In the genomic region with DNA sequence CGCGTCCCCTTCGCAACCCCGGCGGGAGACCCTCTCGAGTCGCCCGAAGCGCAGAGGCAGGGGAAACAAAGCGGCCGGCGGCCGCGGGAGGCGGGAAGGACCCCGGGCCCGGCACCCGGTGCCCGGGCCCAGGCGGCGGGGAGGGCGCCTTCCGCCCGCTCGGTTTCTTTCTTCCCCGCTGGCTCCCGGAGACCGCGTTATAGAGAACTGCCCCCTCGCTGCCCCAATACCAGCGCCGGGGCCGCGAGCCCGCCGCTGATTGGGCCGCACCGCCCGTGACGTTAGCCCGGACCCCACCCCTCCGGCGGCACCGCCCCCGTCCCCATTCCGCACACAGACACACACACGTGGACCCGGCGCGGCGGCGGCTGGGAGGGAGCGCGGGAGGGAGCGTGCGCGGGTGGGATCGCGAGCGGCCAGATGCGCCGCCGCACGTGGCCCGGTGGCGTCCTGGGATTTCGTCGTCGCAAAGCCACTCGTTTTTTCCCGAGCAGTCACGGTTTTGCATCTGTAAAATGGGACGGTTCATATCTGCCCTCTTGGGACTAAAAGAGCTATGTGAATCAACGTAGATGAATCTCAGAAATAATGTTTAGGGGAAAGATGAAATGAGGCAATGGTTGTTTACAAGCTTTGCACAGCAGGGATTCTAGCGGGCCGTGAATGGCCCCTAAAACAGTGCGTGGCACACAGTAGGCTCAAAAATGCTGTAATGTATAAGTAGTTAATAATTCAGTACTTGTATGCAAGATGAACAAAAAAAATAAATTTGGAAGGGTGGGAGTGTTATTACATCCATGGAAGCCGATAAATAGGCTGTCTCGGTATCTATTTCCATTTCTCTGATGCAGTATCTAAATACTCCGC, we compare ENCODE assay signal across 1 cellular context.
TF ChIP-seq lines count a peak whose summit lies in the region.

A gene (minus strand): TSS at position 209 of the 867 bp plus-strand sequence. CDS start 462 bp downstream, outside the sequence.

TF ChIP-seq in H1, 55 proteins besides CTCF, POLR2A, EP300 and RAD21:
- no peak for TF ChIP-seq EZH2 (IDR thresholded peaks at IDR 0.05; ENCODE audit: low read depth, low read length, severe bottlenecking)
- TF ChIP-seq BRCA1 (IDR thresholded peaks at IDR 0.05; ENCODE audit: low read depth, low read length) = no peak
- TF ChIP-seq EGR1 (IDR thresholded peaks at IDR 0.05; ENCODE audit: borderline replicate concordance, low read depth, low read length) = no peak
- TF ChIP-seq POU5F1 (IDR thresholded peaks at IDR 0.05; ENCODE audit: low read depth, low read length) = no peak
- no peak for TF ChIP-seq KDM5A (IDR thresholded peaks at IDR 0.05; ENCODE audit: low read length)
- TF ChIP-seq KDM4A (IDR thresholded peaks at IDR 0.05; ENCODE audit: low read depth, low read length, severe bottlenecking) = no peak
- TF ChIP-seq CBX8 (IDR thresholded peaks at IDR 0.05; ENCODE audit: borderline replicate concordance, low read depth, low read length) = no peak
- no peak for TF ChIP-seq SP1 (IDR thresholded peaks at IDR 0.05; ENCODE audit: low read depth, low read length)
- TF ChIP-seq CHD2 (IDR thresholded peaks at IDR 0.05; ENCODE audit: low read length) = no peak
- TF ChIP-seq SAP30 (IDR thresholded peaks at IDR 0.05; ENCODE audit: insufficient read depth, insufficient replicate concordance, low read length) = no peak
- no peak for TF ChIP-seq RXRA (IDR thresholded peaks at IDR 0.05; ENCODE audit: insufficient read depth, low read depth, low read length)
- no peak for TF ChIP-seq CTBP2 (IDR thresholded peaks at IDR 0.05; ENCODE audit: borderline replicate concordance, insufficient read depth, insufficient read length, low read length)
- TF ChIP-seq TBP (IDR thresholded peaks at IDR 0.05; ENCODE audit: low read depth, low read length) = no peak
- TF ChIP-seq GTF2F1 (IDR thresholded peaks at IDR 0.05; ENCODE audit: borderline replicate concordance, low read depth, low read length) = no peak
- TF ChIP-seq CHD1 (IDR thresholded peaks at IDR 0.05; ENCODE audit: low read depth, low read length) = no peak
- TF ChIP-seq HDAC2 (IDR thresholded peaks at IDR 0.05; ENCODE audit: borderline replicate concordance in 1 of 2, low read depth in 2 of 2, low read length in 2 of 2) = no peak
- TF ChIP-seq PHF8 (conservative IDR thresholded peaks at IDR 0.05; ENCODE audit: low read depth, low read length) = peak; percentile 43; the same call in 1 of the 2 replicates
- no peak for TF ChIP-seq CEBPB (IDR thresholded peaks at IDR 0.05; ENCODE audit: low read depth, low read length)
- no peak for TF ChIP-seq KDM1A (IDR thresholded peaks at IDR 0.05; ENCODE audit: borderline replicate concordance, low read length)
- TF ChIP-seq, protein P1, sequence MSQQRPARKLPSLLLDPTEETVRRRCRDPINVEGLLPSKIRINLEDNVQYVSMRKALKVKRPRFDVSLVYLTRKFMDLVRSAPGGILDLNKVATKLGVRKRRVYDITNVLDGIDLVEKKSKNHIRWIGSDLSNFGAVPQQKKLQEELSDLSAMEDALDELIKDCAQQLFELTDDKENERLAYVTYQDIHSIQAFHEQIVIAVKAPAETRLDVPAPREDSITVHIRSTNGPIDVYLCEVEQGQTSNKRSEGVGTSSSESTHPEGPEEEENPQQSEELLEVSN (IDR thresholded peaks at IDR 0.05) = peak; percentile 81
- no peak for TF ChIP-seq BACH1 (IDR thresholded peaks at IDR 0.05; ENCODE audit: low read length)
- TF ChIP-seq MAFK (IDR thresholded peaks at IDR 0.05; ENCODE audit: low read depth, low read length) = no peak
- TF ChIP-seq SIRT6 (IDR thresholded peaks at IDR 0.05; ENCODE audit: low read length) = no peak
- no peak for TF ChIP-seq SP4 (IDR thresholded peaks at IDR 0.05; ENCODE audit: low read length)
- no peak for TF ChIP-seq FOSL1 (IDR thresholded peaks at IDR 0.05; ENCODE audit: insufficient read depth, low read depth, low read length)
- no peak for TF ChIP-seq NRF1 (IDR thresholded peaks at IDR 0.05; ENCODE audit: low read depth, low read length)
- TF ChIP-seq RNF2 (IDR thresholded peaks at IDR 0.05; ENCODE audit: borderline replicate concordance, low read depth, low read length, missing control alignments, poor library complexity, severe bottlenecking) = no peak
- TF ChIP-seq ASH2L (IDR thresholded peaks at IDR 0.05; ENCODE audit: low read length) = no peak
- TF ChIP-seq SP2 (IDR thresholded peaks at IDR 0.05; ENCODE audit: low read length) = no peak
- no peak for TF ChIP-seq SRF (IDR thresholded peaks at IDR 0.05; ENCODE audit: low read depth, low read length)
- TF ChIP-seq, protein P2, sequence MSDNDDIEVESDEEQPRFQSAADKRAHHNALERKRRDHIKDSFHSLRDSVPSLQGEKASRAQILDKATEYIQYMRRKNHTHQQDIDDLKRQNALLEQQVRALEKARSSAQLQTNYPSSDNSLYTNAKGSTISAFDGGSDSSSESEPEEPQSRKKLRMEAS (IDR thresholded peaks at IDR 0.05) = peak; percentile 93
- TF ChIP-seq CREB1 (IDR thresholded peaks at IDR 0.05) = peak; percentile 77
- TF ChIP-seq TAF7 (optimal IDR thresholded peaks at IDR 0.05; ENCODE audit: borderline replicate concordance, low read depth, low read length) = no peak
- TF ChIP-seq, protein P3, sequence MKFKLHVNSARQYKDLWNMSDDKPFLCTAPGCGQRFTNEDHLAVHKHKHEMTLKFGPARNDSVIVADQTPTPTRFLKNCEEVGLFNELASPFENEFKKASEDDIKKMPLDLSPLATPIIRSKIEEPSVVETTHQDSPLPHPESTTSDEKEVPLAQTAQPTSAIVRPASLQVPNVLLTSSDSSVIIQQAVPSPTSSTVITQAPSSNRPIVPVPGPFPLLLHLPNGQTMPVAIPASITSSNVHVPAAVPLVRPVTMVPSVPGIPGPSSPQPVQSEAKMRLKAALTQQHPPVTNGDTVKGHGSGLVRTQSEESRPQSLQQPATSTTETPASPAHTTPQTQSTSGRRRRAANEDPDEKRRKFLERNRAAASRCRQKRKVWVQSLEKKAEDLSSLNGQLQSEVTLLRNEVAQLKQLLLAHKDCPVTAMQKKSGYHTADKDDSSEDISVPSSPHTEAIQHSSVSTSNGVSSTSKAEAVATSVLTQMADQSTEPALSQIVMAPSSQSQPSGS (IDR thresholded peaks at IDR 0.05; ENCODE audit: low read length) = 0 out of 2 replicates have a peak, but pooled peaks have one; percentile 27
- TF ChIP-seq GABPA (IDR thresholded peaks at IDR 0.05; ENCODE audit: borderline replicate concordance, insufficient read depth, low read length) = no peak
- no peak for TF ChIP-seq YY1 (IDR thresholded peaks at IDR 0.05; ENCODE audit: low read depth, low read length)
- TF ChIP-seq, protein P4, sequence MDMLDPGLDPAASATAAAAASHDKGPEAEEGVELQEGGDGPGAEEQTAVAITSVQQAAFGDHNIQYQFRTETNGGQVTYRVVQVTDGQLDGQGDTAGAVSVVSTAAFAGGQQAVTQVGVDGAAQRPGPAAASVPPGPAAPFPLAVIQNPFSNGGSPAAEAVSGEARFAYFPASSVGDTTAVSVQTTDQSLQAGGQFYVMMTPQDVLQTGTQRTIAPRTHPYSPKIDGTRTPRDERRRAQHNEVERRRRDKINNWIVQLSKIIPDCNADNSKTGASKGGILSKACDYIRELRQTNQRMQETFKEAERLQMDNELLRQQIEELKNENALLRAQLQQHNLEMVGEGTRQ (IDR thresholded peaks at IDR 0.05; ENCODE audit: low read length) = peak; percentile 5; the same call in 1 of the 2 replicates
- TF ChIP-seq SIX5 (IDR thresholded peaks at IDR 0.05; ENCODE audit: low read depth, low read length) = no peak
- TF ChIP-seq NANOG (IDR thresholded peaks at IDR 0.05; ENCODE audit: insufficient read depth, low read depth, low read length, poor library complexity, severe bottlenecking) = no peak
- TF ChIP-seq RFX5 (IDR thresholded peaks at IDR 0.05; ENCODE audit: borderline replicate concordance, low read depth, low read length) = no peak
- TF ChIP-seq TAF1 (IDR thresholded peaks at IDR 0.05; ENCODE audit: low read depth, low read length) = peak; percentile 26; the same call in 1 of the 2 replicates
- TF ChIP-seq CBX5 (IDR thresholded peaks at IDR 0.05; ENCODE audit: low read depth, low read length) = no peak
- no peak for TF ChIP-seq POLR2AphosphoS5 (IDR thresholded peaks at IDR 0.05; ENCODE audit: low read depth, low read length)
- TF ChIP-seq TEAD4 (IDR thresholded peaks at IDR 0.05; ENCODE audit: low read depth, low read length) = no peak
- no peak for TF ChIP-seq SIN3A (conservative IDR thresholded peaks at IDR 0.05 in 1 of 2, IDR thresholded peaks at IDR 0.05 in 1 of 2; ENCODE audit: low read depth in 1 of 2, low read length in 2 of 2)
- no peak for TF ChIP-seq JUN (IDR thresholded peaks at IDR 0.05; ENCODE audit: low read depth, low read length)
- TF ChIP-seq, protein P5, sequence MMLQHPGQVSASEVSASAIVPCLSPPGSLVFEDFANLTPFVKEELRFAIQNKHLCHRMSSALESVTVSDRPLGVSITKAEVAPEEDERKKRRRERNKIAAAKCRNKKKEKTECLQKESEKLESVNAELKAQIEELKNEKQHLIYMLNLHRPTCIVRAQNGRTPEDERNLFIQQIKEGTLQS (IDR thresholded peaks at IDR 0.05; ENCODE audit: insufficient read depth, low read depth, low read length) = no peak
- no peak for TF ChIP-seq ZNF274 (IDR thresholded peaks at IDR 0.05; ENCODE audit: borderline replicate concordance, extremely low read depth, low read length)
- no peak for TF ChIP-seq BCL11A (IDR thresholded peaks at IDR 0.05; ENCODE audit: low read depth in 2 of 2, low read length in 2 of 2)
- TF ChIP-seq, protein P6, sequence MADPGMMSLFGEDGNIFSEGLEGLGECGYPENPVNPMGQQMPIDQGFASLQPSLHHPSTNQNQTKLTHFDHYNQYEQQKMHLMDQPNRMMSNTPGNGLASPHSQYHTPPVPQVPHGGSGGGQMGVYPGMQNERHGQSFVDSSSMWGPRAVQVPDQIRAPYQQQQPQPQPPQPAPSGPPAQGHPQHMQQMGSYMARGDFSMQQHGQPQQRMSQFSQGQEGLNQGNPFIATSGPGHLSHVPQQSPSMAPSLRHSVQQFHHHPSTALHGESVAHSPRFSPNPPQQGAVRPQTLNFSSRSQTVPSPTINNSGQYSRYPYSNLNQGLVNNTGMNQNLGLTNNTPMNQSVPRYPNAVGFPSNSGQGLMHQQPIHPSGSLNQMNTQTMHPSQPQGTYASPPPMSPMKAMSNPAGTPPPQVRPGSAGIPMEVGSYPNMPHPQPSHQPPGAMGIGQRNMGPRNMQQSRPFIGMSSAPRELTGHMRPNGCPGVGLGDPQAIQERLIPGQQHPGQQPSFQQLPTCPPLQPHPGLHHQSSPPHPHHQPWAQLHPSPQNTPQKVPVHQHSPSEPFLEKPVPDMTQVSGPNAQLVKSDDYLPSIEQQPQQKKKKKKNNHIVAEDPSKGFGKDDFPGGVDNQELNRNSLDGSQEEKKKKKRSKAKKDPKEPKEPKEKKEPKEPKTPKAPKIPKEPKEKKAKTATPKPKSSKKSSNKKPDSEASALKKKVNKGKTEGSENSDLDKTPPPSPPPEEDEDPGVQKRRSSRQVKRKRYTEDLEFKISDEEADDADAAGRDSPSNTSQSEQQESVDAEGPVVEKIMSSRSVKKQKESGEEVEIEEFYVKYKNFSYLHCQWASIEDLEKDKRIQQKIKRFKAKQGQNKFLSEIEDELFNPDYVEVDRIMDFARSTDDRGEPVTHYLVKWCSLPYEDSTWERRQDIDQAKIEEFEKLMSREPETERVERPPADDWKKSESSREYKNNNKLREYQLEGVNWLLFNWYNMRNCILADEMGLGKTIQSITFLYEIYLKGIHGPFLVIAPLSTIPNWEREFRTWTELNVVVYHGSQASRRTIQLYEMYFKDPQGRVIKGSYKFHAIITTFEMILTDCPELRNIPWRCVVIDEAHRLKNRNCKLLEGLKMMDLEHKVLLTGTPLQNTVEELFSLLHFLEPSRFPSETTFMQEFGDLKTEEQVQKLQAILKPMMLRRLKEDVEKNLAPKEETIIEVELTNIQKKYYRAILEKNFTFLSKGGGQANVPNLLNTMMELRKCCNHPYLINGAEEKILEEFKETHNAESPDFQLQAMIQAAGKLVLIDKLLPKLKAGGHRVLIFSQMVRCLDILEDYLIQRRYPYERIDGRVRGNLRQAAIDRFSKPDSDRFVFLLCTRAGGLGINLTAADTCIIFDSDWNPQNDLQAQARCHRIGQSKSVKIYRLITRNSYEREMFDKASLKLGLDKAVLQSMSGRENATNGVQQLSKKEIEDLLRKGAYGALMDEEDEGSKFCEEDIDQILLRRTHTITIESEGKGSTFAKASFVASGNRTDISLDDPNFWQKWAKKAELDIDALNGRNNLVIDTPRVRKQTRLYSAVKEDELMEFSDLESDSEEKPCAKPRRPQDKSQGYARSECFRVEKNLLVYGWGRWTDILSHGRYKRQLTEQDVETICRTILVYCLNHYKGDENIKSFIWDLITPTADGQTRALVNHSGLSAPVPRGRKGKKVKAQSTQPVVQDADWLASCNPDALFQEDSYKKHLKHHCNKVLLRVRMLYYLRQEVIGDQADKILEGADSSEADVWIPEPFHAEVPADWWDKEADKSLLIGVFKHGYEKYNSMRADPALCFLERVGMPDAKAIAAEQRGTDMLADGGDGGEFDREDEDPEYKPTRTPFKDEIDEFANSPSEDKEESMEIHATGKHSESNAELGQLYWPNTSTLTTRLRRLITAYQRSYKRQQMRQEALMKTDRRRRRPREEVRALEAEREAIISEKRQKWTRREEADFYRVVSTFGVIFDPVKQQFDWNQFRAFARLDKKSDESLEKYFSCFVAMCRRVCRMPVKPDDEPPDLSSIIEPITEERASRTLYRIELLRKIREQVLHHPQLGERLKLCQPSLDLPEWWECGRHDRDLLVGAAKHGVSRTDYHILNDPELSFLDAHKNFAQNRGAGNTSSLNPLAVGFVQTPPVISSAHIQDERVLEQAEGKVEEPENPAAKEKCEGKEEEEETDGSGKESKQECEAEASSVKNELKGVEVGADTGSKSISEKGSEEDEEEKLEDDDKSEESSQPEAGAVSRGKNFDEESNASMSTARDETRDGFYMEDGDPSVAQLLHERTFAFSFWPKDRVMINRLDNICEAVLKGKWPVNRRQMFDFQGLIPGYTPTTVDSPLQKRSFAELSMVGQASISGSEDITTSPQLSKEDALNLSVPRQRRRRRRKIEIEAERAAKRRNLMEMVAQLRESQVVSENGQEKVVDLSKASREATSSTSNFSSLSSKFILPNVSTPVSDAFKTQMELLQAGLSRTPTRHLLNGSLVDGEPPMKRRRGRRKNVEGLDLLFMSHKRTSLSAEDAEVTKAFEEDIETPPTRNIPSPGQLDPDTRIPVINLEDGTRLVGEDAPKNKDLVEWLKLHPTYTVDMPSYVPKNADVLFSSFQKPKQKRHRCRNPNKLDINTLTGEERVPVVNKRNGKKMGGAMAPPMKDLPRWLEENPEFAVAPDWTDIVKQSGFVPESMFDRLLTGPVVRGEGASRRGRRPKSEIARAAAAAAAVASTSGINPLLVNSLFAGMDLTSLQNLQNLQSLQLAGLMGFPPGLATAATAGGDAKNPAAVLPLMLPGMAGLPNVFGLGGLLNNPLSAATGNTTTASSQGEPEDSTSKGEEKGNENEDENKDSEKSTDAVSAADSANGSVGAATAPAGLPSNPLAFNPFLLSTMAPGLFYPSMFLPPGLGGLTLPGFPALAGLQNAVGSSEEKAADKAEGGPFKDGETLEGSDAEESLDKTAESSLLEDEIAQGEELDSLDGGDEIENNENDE (IDR thresholded peaks at IDR 0.05; ENCODE audit: insufficient replicate concordance, low read length) = no peak
- no peak for TF ChIP-seq JUND (IDR thresholded peaks at IDR 0.05; ENCODE audit: low read length)
- TF ChIP-seq RBBP5 (IDR thresholded peaks at IDR 0.05; ENCODE audit: borderline replicate concordance, low read depth, low read length) = no peak
- no peak for TF ChIP-seq SUZ12 (IDR thresholded peaks at IDR 0.05; ENCODE audit: low read length)
- TF ChIP-seq HDAC6 (IDR thresholded peaks at IDR 0.05; ENCODE audit: low read depth, low read length) = no peak
- no peak for TF ChIP-seq TCF12 (IDR thresholded peaks at IDR 0.05; ENCODE audit: low read depth, low read length)
